9 cellular contexts compared by ENCODE assay signal in the genomic region with DNA sequence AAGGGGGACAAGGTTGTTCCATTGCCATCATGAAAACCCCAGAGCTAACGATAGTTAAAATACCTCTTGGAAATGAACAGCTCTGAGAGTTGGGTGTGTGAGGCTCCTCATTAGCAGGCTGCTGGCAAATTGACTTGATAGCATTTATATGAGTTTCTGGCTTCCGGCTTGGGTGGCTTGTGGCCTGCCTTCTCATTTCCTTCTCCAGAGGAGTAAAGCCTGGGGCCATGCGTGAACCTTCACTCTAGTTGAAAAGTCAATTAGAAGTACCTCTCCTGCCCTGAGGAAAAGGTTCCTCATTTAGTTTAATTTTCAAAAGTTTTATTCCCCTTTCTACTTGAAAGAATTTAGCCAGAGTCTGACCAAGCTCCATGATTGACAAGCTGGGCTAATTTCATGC.
DNase-seq lines count a peak whose midpoint lies in the region; ATAC-seq and TF ChIP-seq lines count a peak whose summit lies in the region.
"Had no signal": no experiment of that assay in that cellular context is flagged by ENCODE, and none has a peak within 500 bp of the region (broad histone marks: within the 10 kb centered on the region; RNA-seq: fewer than 3 reads in every experiment).

No MANE protein-coding gene starts in this region.

- H4K91ac ChIP-seq in H9 (ENCODE audit: insufficient read length, low read depth, low read length) = no peak overlapping the region

- H3K9me3 Mint-ChIP-seq in memory B cell (no peaks in the 10 kb centered on the region), H9 (peaks cover 0 to 3% of the 10 kb centered on the region in 2 experiments; a peak in 1 of 5 replicates)

- H3K4me1 Mint-ChIP-seq in memory B cell (peaks cover 62% of the 10 kb centered on the region), H9 (peaks cover 12 to 23% of the 10 kb centered on the region in 2 experiments)

- no peak overlapping the region for H3K23ac ChIP-seq in H9 (ENCODE audit: insufficient read length, low read depth, low read length)

- H3K4ac ChIP-seq in H9 (ENCODE audit: low read depth, low read length) = no peak overlapping the region

- TF ChIP-seq CTCF in H9 (conservative IDR thresholded peaks at IDR 0.05) (no peak), osteoblast (IDR thresholded peaks at IDR 0.05; ENCODE audit: extremely low read depth, low read depth, low read length) (no peak)

- H4K5ac ChIP-seq in H9 (ENCODE audit: insufficient read length, low read depth, low read length) = no peak overlapping the region

- DNase-seq in activated naive CD4-positive, alpha-beta T cell treated with Interleukin-2 at 50 U/mL for 16 hours = peak; percentile 46
- DNase-seq in activated naive CD4-positive, alpha-beta T cell treated with anti-CD3 and anti-CD28 coated beads, Interleukin-2, amount 50 U/mL, for 16 hours = no peak
- DNase-seq in activated CD8-positive, alpha-beta memory T cell treated with anti-CD3 and anti-CD28 coated beads, Interleukin-2, amount 50 U/mL, for 4 hours = peak; percentile 28
- DNase-seq in memory B cell (ENCODE audit: low spot score in 2 of 2) (no peak), aorta (peak; percentile 49 to 61), H9 (no peak), osteoblast (ENCODE audit: insufficient read length, low spot score, missing footprints) (no peak)
- DNase-seq: islet precursor cell had no signal

- no peak for ATAC-seq in memory B cell (ENCODE audit: low read depth)
- ATAC-seq in aorta (ENCODE audit: low FRiP score) = no peak
- ATAC-seq in GM21825 (IDR thresholded peaks at IDR 0.05; ENCODE audit: unreplicated experiment) = no peak

- H3T11ph ChIP-seq in H9 (ENCODE audit: low read length) = no peak overlapping the region

- H3K79me2 ChIP-seq in H9 (ENCODE audit: insufficient read depth, low read length) (no peaks in the 10 kb centered on the region), osteoblast (ENCODE audit: insufficient read depth, low read length) (no peaks in the 10 kb centered on the region)

- H2AFZ ChIP-seq in H9 (ENCODE audit: low read length) (no peak overlapping the region), osteoblast (ENCODE audit: low read length) (no peak overlapping the region)

- no peak overlapping the region for H3K9ac ChIP-seq in H9 (ENCODE audit: extremely low read depth, insufficient read length, low read length)

- no peaks in the 10 kb centered on the region for H3K27me3 ChIP-seq in aorta (ENCODE audit: control insufficient read depth in 1 of 2, insufficient read depth in 2 of 2, low read length in 1 of 2)
- H3K27me3 ChIP-seq in H9 (ENCODE audit: insufficient read depth, low read length) = no peaks in the 10 kb centered on the region
- no peaks in the 10 kb centered on the region for H3K27me3 ChIP-seq in osteoblast (ENCODE audit: insufficient read depth, low read length)

- H2BK5ac ChIP-seq in H9 (ENCODE audit: insufficient read length, low read length) = no peak overlapping the region

- no peak overlapping the region for H2BK120ac ChIP-seq in H9 (ENCODE audit: low read depth, low read length, poor library complexity, severe bottlenecking)

- 94 to 99% methylated on average over 3 of the region's 3 CpGs for WGBS in aorta, 2 donors
- WGBS in H9 (ENCODE audit: extremely low coverage, insufficient read length, low lambda C conversion rate) = no CpG with 5 or more reads among the region's 3 CpGs

- H2BK12ac ChIP-seq in H9 (ENCODE audit: insufficient read length, low read depth, low read length) = no peak overlapping the region

- H3K23me2 ChIP-seq in H9 (ENCODE audit: insufficient read length, low read depth, low read length, poor library complexity, severe bottlenecking) = no peaks in the 10 kb centered on the region

- no peaks in the 10 kb centered on the region for H4K20me1 ChIP-seq in H9 (ENCODE audit: control insufficient read depth, insufficient read depth, insufficient read length)
- no peaks in the 10 kb centered on the region for H4K20me1 ChIP-seq in osteoblast (ENCODE audit: insufficient read depth, low read length)

- H3K4me3 Mint-ChIP-seq in memory B cell (no peak overlapping the region), H9 (no peak overlapping the region)

- H2BK20ac ChIP-seq in H9 (ENCODE audit: low read depth, low read length, poor library complexity, severe bottlenecking) = no peak overlapping the region

- no peak overlapping the region for H3K4me2 ChIP-seq in H9 (ENCODE audit: insufficient read depth, insufficient read length, low read length)
- H3K4me2 ChIP-seq in osteoblast (ENCODE audit: insufficient read depth, low read length) = no peak overlapping the region

- no peaks in the 10 kb centered on the region for H3K79me1 ChIP-seq in H9 (ENCODE audit: insufficient read depth, low read depth, low read length, poor library complexity, severe bottlenecking)

- H2BK15ac ChIP-seq in H9 (ENCODE audit: low read depth, low read length) = no peak overlapping the region

- peaks cover 58% of the 10 kb centered on the region for H3K36me3 Mint-ChIP-seq in memory B cell
- peaks cover 25 to 32% (median 26%) of the 10 kb centered on the region in 3 experiments for H3K36me3 Mint-ChIP-seq in H9 (ENCODE audit: insufficient read depth in 1 of 3, low read depth in 3 of 3)

- no peaks in the 10 kb centered on the region for H3K9me3 ChIP-seq in aorta (ENCODE audit: control insufficient read depth, low read length)
- no peaks in the 10 kb centered on the region for H3K9me3 ChIP-seq in H9 (ENCODE audit: control insufficient read depth, low read depth, low read length)
- no peaks in the 10 kb centered on the region for H3K9me3 ChIP-seq in osteoblast (ENCODE audit: low read depth, low read length)

- no peak overlapping the region for H4K8ac ChIP-seq in H9 (replicated peaks; ENCODE audit: insufficient read length, low read depth, low read length)

- no peak overlapping the region for H3K27ac ChIP-seq in aorta (ENCODE audit: low read depth in 1 of 2, low read length in 2 of 2)
- H3K27ac ChIP-seq in H9 (ENCODE audit: insufficient read length, low read depth, low read length) = no peak overlapping the region
- H3K27ac ChIP-seq in osteoblast (ENCODE audit: low read depth, low read length) = no peak overlapping the region

- H3K14ac ChIP-seq in H9 (ENCODE audit: insufficient read depth, low read length) = no peak overlapping the region

- H3K18ac ChIP-seq in H9 (ENCODE audit: insufficient read length, low read depth, low read length) = no peak overlapping the region

- no peak overlapping the region for H3K4me3 ChIP-seq in aorta (ENCODE audit: low read length in 2 of 2)
- H3K4me3 ChIP-seq in osteoblast (ENCODE audit: insufficient read depth, low read length) = no peak overlapping the region

- intact Hi-C loops in aorta (cut with DNase I) = no loop called here

- H3K4me1 ChIP-seq in aorta (ENCODE audit: control insufficient read depth in 1 of 2, insufficient read depth in 2 of 2, low read length in 2 of 2) = peaks cover 2% of the 10 kb centered on the region in 2 donors
- H3K4me1 ChIP-seq in H9 (ENCODE audit: insufficient read depth, low read length) = peaks cover 7% of the 10 kb centered on the region
- no peaks in the 10 kb centered on the region for H3K4me1 ChIP-seq in osteoblast (ENCODE audit: insufficient read depth, low read length)

- no peak overlapping the region for H2AK5ac ChIP-seq in H9 (ENCODE audit: insufficient read length, low read length)

- no peak overlapping the region for H3K56ac ChIP-seq in H9 (ENCODE audit: insufficient read length, low read depth, low read length)

- H3K27ac Mint-ChIP-seq in memory B cell (peak overlapping the region; percentile 89), H9 (no peak overlapping the region)

- H3K36me3 ChIP-seq in aorta (ENCODE audit: control insufficient read depth in 1 of 2, insufficient read depth in 2 of 2, low read length in 1 of 2) (peaks cover 0 to 2% of the 10 kb centered on the region in 2 donors), osteoblast (ENCODE audit: insufficient read depth, low read length) (no peaks in the 10 kb centered on the region)

- no peaks in the 10 kb centered on the region for H3K27me3 Mint-ChIP-seq in memory B cell
- no peaks in the 10 kb centered on the region for H3K27me3 Mint-ChIP-seq in H9 (ENCODE audit: low read depth)

Comparison
In these comparisons a context has a peak if more than half of its experiments do, and no peak if none do; other contexts are left out.
1. DNase-seq: peak in activated naive CD4-positive, alpha-beta T cell treated with Interleukin-2 at 50 U/mL for 16 hours (single experiment), activated CD8-positive, alpha-beta memory T cell treated with anti-CD3 and anti-CD28 coated beads, Interleukin-2, amount 50 U/mL, for 4 hours (single experiment) and aorta (2 of 2); none in activated naive CD4-positive, alpha-beta T cell treated with anti-CD3 and anti-CD28 coated beads, Interleukin-2, amount 50 U/mL, for 16 hours (single experiment), memory B cell (0 of 2), H9 (single experiment) and osteoblast (single experiment).